36 cellular contexts compared by ENCODE assay signal in genomic region chr20:5855939-5856338, GRCh38. TPM values are rescaled to one million over a fixed set of nuclear protein-coding genes. Genes with fewer than 3 reads are reported as not detected.
"Had no signal": no experiment of that assay in that cellular context is flagged by ENCODE, and none has a peak within 500 bp of the region (broad histone marks: within the 10 kb centered on the region; RNA-seq: fewer than 3 reads in every experiment).

No MANE protein-coding gene starts in this region.

- H3K4me3 ChIP-seq: MG63 had no signal

- H3K36me3 ChIP-seq: MG63 had no signal

- H3K9me3 ChIP-seq: MG63 had no signal

- H3K27me3 ChIP-seq: MG63 had no signal

- DNase-seq: Karpas-422, Kasumi-1, MG63, MM.1S, MV-4-11, NCI-H1048, NCI-H1092, NCI-H1092 treated with DMSO at 0.1 percent for 48 hours, NCI-H1105, NCI-H1105 treated with DMSO at 0.1 percent for 48 hours, NCI-H1417, NCI-H1417 treated with DMSO at 0.1 percent for 48 hours, NCI-H1436, NCI-H1436 treated with DMSO at 0.1 percent for 48 hours, NCI-H146, NCI-H1694, NCI-H1694 treated with DMSO at 0.1 percent for 48 hours, NCI-H187, NCI-H187 treated with DMSO at 0.1 percent for 48 hours, NCI-H1930, NCI-H2029, NCI-H2029 treated with DMSO at 0.1 percent for 48 hours, NCI-H2081, NCI-H2081 treated with DMSO at 0.1 percent for 48 hours, NCI-H2107, NCI-H2171, NCI-H2171 treated with DMSO at 0.1 percent for 48 hours, NCI-H2227 treated with DMSO at 0.1 percent for 48 hours, NCI-H226, NCI-H345, NCI-H446, NCI-H446 treated with DMSO at 0.1 percent for 48 hours, NCI-H510A, NCI-H510A treated with DMSO at 0.1 percent for 48 hours, NCI-H524 had no signal

RNA-seq across cellular contexts. Expression of gene CHGB, which starts 55.4 kb away (rescaled TPM):
- total RNA-seq: NCI-H460 had no signal
